8 cellular contexts compared by ENCODE assay signal in genomic region chr3:52052831-52053306, GRCh38. TPM values are rescaled to one million over a fixed set of nuclear protein-coding genes. Genes with fewer than 3 reads are reported as not detected.
DNase-seq lines count a peak whose midpoint lies in the region; ATAC-seq, FAIRE-seq and TF ChIP-seq lines count a peak whose summit lies in the region.

No MANE protein-coding gene starts in this region.

- H3K4me1 Mint-ChIP-seq in activated T-helper 1 cell treated with anti-CD3 and anti-CD28 coated beads, Interleukin-12 subunit alpha, Interleukin-12 subunit beta, Interleukin-2, Interleukin-4 antibody, amounts not matched to agents 30 ng/mL and 10 ng/mL and 1 ng/mL, durations not matched to agents 14 hours and 24 hours and 36 hours (ENCODE audit: low read depth), result peaks cover 38% of the 10 kb centered on the region
- H3K4me1 Mint-ChIP-seq in nephron, result peaks cover 31% of the 10 kb centered on the region

- peak overlapping the region; percentile 81 to 95 for H3K27ac ChIP-seq in tibial artery

- FAIRE-seq in D721Med (lab: Jason Lieb, UNC), result no peak

- H3K4me3 Mint-ChIP-seq in activated T-helper 1 cell treated with anti-CD3 and anti-CD28 coated beads, Interleukin-12 subunit alpha, Interleukin-12 subunit beta, Interleukin-2, Interleukin-4 antibody, amounts not matched to agents 30 ng/mL and 10 ng/mL and 1 ng/mL, durations not matched to agents 14 hours and 24 hours and 36 hours, result peak overlapping the region; percentile 90
- peak overlapping the region; percentile 83 to 91 (median 90) for H3K4me3 Mint-ChIP-seq in nephron

- DNase-seq in D721Med (ENCODE audit: insufficient read length, low spot score) (no peak), MV-4-11 (lab: John Stamatoyannopoulos, UW) (peak; percentile 88), fibroblast of the conjunctiva (ENCODE audit: low read depth) (peak; percentile 48), tibial artery (peak; percentile 94), NCI-H2196 treated with DMSO at 0.1 percent for 48 hours (lab: John Stamatoyannopoulos, UW; ENCODE audit: unreplicated experiment) (no peak)
- DNase-seq in activated T-helper 1 cell treated with anti-CD3 and anti-CD28 coated beads, Interleukin-12 subunit alpha, Interleukin-12 subunit beta, Interleukin-2, Interleukin-4 antibody, amounts not matched to agents 30 ng/mL and 10 ng/mL and 1 ng/mL, durations not matched to agents 14 hours and 24 hours and 36 hours (ENCODE audit: low spot score), result peak; percentile 61

- no peaks in the 10 kb centered on the region for H3K27me3 Mint-ChIP-seq in activated T-helper 1 cell treated with anti-CD3 and anti-CD28 coated beads, Interleukin-12 subunit alpha, Interleukin-12 subunit beta, Interleukin-2, Interleukin-4 antibody, amounts not matched to agents 30 ng/mL and 10 ng/mL and 1 ng/mL, durations not matched to agents 14 hours and 24 hours and 36 hours (ENCODE audit: insufficient read depth)
- no peaks in the 10 kb centered on the region for H3K27me3 Mint-ChIP-seq in nephron (ENCODE audit: low read depth)

- intact Hi-C loops in activated T-helper 1 cell treated with anti-CD3 and anti-CD28 coated beads, Interleukin-12 subunit alpha, Interleukin-12 subunit beta, Interleukin-2, Interleukin-4 antibody, amounts not matched to agents 30 ng/mL and 10 ng/mL and 1 ng/mL, durations not matched to agents 14 hours and 24 hours and 36 hours (cut with micrococcal nuclease), result loop anchor here (1.0 to 10.0 kb wide), 10 partner anchors 52 to 1698 kb away; partner anchors contain the start of genes C3orf18, CYB561D2, GNL3 and HEMK1
- intact Hi-C loops in tibial artery (cut with DNase I; ENCODE audit: low total_unique reads), result loop anchor here (5.0 kb wide), 1 partner anchor 51 kb away; no protein-coding TSS in a partner anchor

- peaks cover 40% of the 10 kb centered on the region for H3K36me3 Mint-ChIP-seq in activated T-helper 1 cell treated with anti-CD3 and anti-CD28 coated beads, Interleukin-12 subunit alpha, Interleukin-12 subunit beta, Interleukin-2, Interleukin-4 antibody, amounts not matched to agents 30 ng/mL and 10 ng/mL and 1 ng/mL, durations not matched to agents 14 hours and 24 hours and 36 hours (ENCODE audit: low read depth)
- peaks cover 45% of the 10 kb centered on the region for H3K36me3 Mint-ChIP-seq in nephron (ENCODE audit: low read depth)

- no peaks in the 10 kb centered on the region for H3K27me3 ChIP-seq in tibial artery

- TF ChIP-seq CTCF in D721Med (IDR thresholded peaks at IDR 0.05; ENCODE audit: insufficient read depth, missing control alignments), result peak; percentile 30
- peak in 2 of 3 experiments; percentile 13 to 31 for TF ChIP-seq CTCF in nephron (IDR thresholded peaks at IDR 0.05; ENCODE audit: unreplicated experiment in 3 of 3)
- peak; percentile 57 to 71 for TF ChIP-seq CTCF in tibial artery (IDR thresholded peaks at IDR 0.05)

- no peak for ATAC-seq in HG02870 (IDR thresholded peaks at IDR 0.05; ENCODE audit: unreplicated experiment)

- H3K9me3 Mint-ChIP-seq in activated T-helper 1 cell treated with anti-CD3 and anti-CD28 coated beads, Interleukin-12 subunit alpha, Interleukin-12 subunit beta, Interleukin-2, Interleukin-4 antibody, amounts not matched to agents 30 ng/mL and 10 ng/mL and 1 ng/mL, durations not matched to agents 14 hours and 24 hours and 36 hours, result no peaks in the 10 kb centered on the region
- no peaks in the 10 kb centered on the region for H3K9me3 Mint-ChIP-seq in nephron

- H3K27ac Mint-ChIP-seq in activated T-helper 1 cell treated with anti-CD3 and anti-CD28 coated beads, Interleukin-12 subunit alpha, Interleukin-12 subunit beta, Interleukin-2, Interleukin-4 antibody, amounts not matched to agents 30 ng/mL and 10 ng/mL and 1 ng/mL, durations not matched to agents 14 hours and 24 hours and 36 hours, result peak overlapping the region; percentile 89
- peak overlapping the region; percentile 94 to 96 (median 94) for H3K27ac Mint-ChIP-seq in nephron

- peaks cover 5 to 75% (median 66%) of the 10 kb centered on the region in 4 donors for H3K4me1 ChIP-seq in tibial artery

- H3K36me3 ChIP-seq in tibial artery, result peaks cover 36 to 55% (median 45%) of the 10 kb centered on the region in 3 donors

- peak overlapping the region; percentile 72 to 81 for H3K4me3 ChIP-seq in tibial artery

- H3K9me3 ChIP-seq in tibial artery, result no peaks in the 10 kb centered on the region

RNA-seq across cellular contexts. Expression of gene DUSP7, which starts 3.5 kb away (rescaled TPM):
- total RNA-seq in activated T-helper 1 cell treated with anti-CD3 and anti-CD28 coated beads, Interleukin-12 subunit alpha, Interleukin-12 subunit beta, Interleukin-2, Interleukin-4 antibody, amounts not matched to agents 30 ng/mL and 10 ng/mL and 1 ng/mL, durations not matched to agents 14 hours and 24 hours and 36 hours, result 35.4 and 37.4 TPM in 2 replicates

RNA-seq across cellular contexts. Expression of gene RPL29, which starts 57.2 kb away (rescaled TPM):
- total RNA-seq in activated T-helper 1 cell treated with anti-CD3 and anti-CD28 coated beads, Interleukin-12 subunit alpha, Interleukin-12 subunit beta, Interleukin-2, Interleukin-4 antibody, amounts not matched to agents 30 ng/mL and 10 ng/mL and 1 ng/mL, durations not matched to agents 14 hours and 24 hours and 36 hours, result 1,590 and 1,596 TPM in 2 replicates

Comparison
In these comparisons a context has a peak if more than half of its experiments do, and no peak if none do; other contexts are left out.
1. DNase-seq: peak in MV-4-11 (single experiment), activated T-helper 1 cell treated with anti-CD3 and anti-CD28 coated beads, Interleukin-12 subunit alpha, Interleukin-12 subunit beta, Interleukin-2, Interleukin-4 antibody, amounts not matched to agents 30 ng/mL and 10 ng/mL and 1 ng/mL, durations not matched to agents 14 hours and 24 hours and 36 hours (single experiment), fibroblast of the conjunctiva (single experiment) and tibial artery (2 of 2); none in D721Med (single experiment) and NCI-H2196 treated with DMSO at 0.1 percent for 48 hours (single experiment).
2. Peak in every context shown above with its lines, with median percentiles within 50 percentile points of each other: CTCF ChIP-seq.